Comparison of ENCODE assay signal across 9 cellular contexts in the genomic region with DNA sequence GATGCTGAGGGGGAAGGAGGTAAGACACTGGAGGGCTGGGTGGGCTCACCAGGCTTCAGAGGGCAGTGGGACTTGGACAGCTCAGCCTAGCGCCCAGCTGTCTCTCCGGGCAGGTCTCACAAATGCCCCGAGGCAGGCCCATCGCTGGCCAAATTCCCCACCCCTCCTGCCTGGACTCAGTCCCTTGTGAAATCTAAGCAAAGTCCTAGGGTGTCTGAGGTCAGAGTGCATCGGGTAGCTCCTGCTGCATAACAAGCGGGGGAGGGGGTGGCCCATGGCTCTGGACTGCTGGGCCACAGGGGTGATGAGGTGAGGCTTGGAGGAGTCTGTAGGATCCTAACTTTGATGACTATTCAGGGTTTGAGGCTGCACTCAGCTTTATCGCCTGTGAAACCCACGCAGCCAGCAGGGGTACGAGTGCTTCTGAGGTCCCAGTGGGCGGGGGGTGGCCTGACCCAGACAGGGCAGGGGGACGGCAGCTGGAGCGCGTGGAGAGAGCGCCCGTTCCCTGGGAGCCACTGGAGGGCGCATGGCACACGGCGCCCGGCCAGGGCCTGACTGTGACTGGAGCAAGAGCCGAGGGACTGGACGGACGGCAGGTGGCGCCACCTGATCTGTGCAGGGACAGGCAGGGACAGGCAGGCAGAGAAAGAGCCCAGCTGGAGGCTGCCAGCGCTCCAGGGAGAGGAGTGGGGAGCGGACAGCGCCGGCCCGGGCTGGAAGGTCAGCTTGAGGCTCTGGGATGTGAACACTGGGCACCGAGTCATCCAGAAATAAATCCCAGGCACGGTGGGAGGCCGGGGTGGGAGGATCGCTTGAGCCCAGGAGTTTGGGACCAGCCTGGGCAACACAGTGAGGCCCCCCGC. TPM values are rescaled to one million over a fixed set of nuclear protein-coding genes. Genes with fewer than 3 reads are reported as not detected.
DNase-seq lines count a peak whose midpoint lies in the region; ATAC-seq and TF ChIP-seq lines count a peak whose summit lies in the region.
"Had no signal": no experiment of that assay in that cellular context is flagged by ENCODE, and none has a peak within 500 bp of the region (broad histone marks: within the 10 kb centered on the region; RNA-seq: fewer than 3 reads in every experiment).

No MANE protein-coding gene starts in this region.

- H3K36me3 Mint-ChIP-seq in naive thymus-derived CD8-positive, alpha-beta T cell = peaks cover 0 to 5% (median 0%) of the 10 kb centered on the region in 3 donors
- peaks cover 14% of the 10 kb centered on the region for H3K36me3 Mint-ChIP-seq in stimulated activated memory B cell treated with anti-CD40 and anti-IgM and Interleukin-4, amounts not matched to agents 10 μg/mL and 1 μg/mL and 100 μg/mL, for 72 hours

- in situ Hi-C loops in GM23248 (cut with MboI) = loop anchor here (5.0 kb wide), 1 partner anchor 69 kb away; no protein-coding TSS in a partner anchor

- no peaks in the 10 kb centered on the region for H3K79me2 ChIP-seq in GM23248 (ENCODE audit: insufficient read depth)
- H3K79me2 ChIP-seq in PC-3 (ENCODE audit: low read length) = no peaks in the 10 kb centered on the region

- no peak overlapping the region for H3K4me3 Mint-ChIP-seq in naive thymus-derived CD8-positive, alpha-beta T cell
- no peak overlapping the region for H3K4me3 Mint-ChIP-seq in stimulated activated memory B cell treated with anti-CD40 and anti-IgM and Interleukin-4, amounts not matched to agents 10 μg/mL and 1 μg/mL and 100 μg/mL, for 72 hours

- H2AFZ ChIP-seq in GM23248 (no peak overlapping the region), PC-3 (ENCODE audit: low read length) (no peak overlapping the region)

- no peaks in the 10 kb centered on the region for H3K27me3 Mint-ChIP-seq in naive thymus-derived CD8-positive, alpha-beta T cell
- H3K27me3 Mint-ChIP-seq in stimulated activated memory B cell treated with anti-CD40 and anti-IgM and Interleukin-4, amounts not matched to agents 10 μg/mL and 1 μg/mL and 100 μg/mL, for 72 hours = peaks cover 22% of the 10 kb centered on the region

- H3K27ac ChIP-seq in GM23248 (no peak overlapping the region), PC-3 (ENCODE audit: low read length) (no peak overlapping the region)

- H3K9me3 ChIP-seq in GM23248 (ENCODE audit: low read depth) (no peaks in the 10 kb centered on the region), PC-3 (ENCODE audit: low read length) (no peaks in the 10 kb centered on the region)

- no peaks in the 10 kb centered on the region for H3F3A ChIP-seq in GM23248 (ENCODE audit: insufficient read depth)
- H3F3A ChIP-seq in PC-3 (ENCODE audit: low read length, unreplicated experiment) = no peaks in the 10 kb centered on the region

- H3K4me1 ChIP-seq in GM23248 (ENCODE audit: insufficient read depth) (0 out of 2 replicates have a peak, but pooled peaks cover 3% of the 10 kb centered on the region), PC-3 (ENCODE audit: insufficient read depth, low read length) (no peaks in the 10 kb centered on the region)

- peak; percentile 92 for ATAC-seq in PC-3
- ATAC-seq in naive thymus-derived CD8-positive, alpha-beta T cell = peak; percentile 99
- ATAC-seq in stimulated activated memory B cell treated with anti-CD40 and anti-IgM and Interleukin-4, amounts not matched to agents 10 μg/mL and 1 μg/mL and 100 μg/mL, for 72 hours = peak; percentile 96

- H3K36me3 ChIP-seq in GM23248 (ENCODE audit: low read depth) = no peaks in the 10 kb centered on the region
- no peaks in the 10 kb centered on the region for H3K36me3 ChIP-seq in PC-3 (ENCODE audit: low read depth, low read length)

- H3K4me3 ChIP-seq in GM23248 (no peak overlapping the region), PC-3 (ENCODE audit: low read length) (no peak overlapping the region)

- peak; percentile 95 for DNase-seq in EH (ENCODE audit: low read depth)
- peak; percentile 96 for DNase-seq in GM23248
- DNase-seq in LHCN-M2 (ENCODE audit: low read depth) = peak; percentile 92
- peak; percentile 93 for DNase-seq in PC-3
- DNase-seq in activated T-cell treated with anti-CD3 and anti-CD28 coated beads for 4 hours = peak; percentile 92
- peak; percentile 95 to 98 for DNase-seq in erythroblast (lab: John Stamatoyannopoulos, UW)
- DNase-seq in naive thymus-derived CD8-positive, alpha-beta T cell = peak; percentile 84 to 96 (median 90)

- H3K9me2 ChIP-seq in GM23248 (ENCODE audit: insufficient read depth) (no peaks in the 10 kb centered on the region), PC-3 (replicated peaks; ENCODE audit: low read length) (no peaks in the 10 kb centered on the region)

- intact Hi-C loops in PC-3 (cut with micrococcal nuclease) = loop anchor here (1.0 to 5.0 kb wide), 4 partner anchors 49 to 184 kb away; partner anchors contain the start of gene GPR146

- H3K4me2 ChIP-seq in GM23248 (ENCODE audit: unreplicated experiment) = no peak overlapping the region
- no peak overlapping the region for H3K4me2 ChIP-seq in PC-3 (ENCODE audit: low read length)

- no peak overlapping the region for H3K9ac ChIP-seq in GM23248
- H3K9ac ChIP-seq in PC-3 (ENCODE audit: low read length) = no peak overlapping the region

- no TSS peak for BruUV-seq in PC-3 (replicated peaks; lab: Mats Ljungman, UMichigan)

- TF ChIP-seq CTCF in PC-3 (conservative IDR thresholded peaks at IDR 0.05; ENCODE audit: low read depth, low read length) = peak; percentile 98

- 14 to 16% methylated on average over 32 to 33 of the region's 33 CpGs for WGBS in GM23248 (ENCODE audit: low coverage in 1 of 2, low lambda C conversion rate in 2 of 2, missing lambda C conversion rate in 2 of 2), 2 experiments

- H3K4me1 Mint-ChIP-seq in naive thymus-derived CD8-positive, alpha-beta T cell = peaks cover 3 to 8% (median 7%) of the 10 kb centered on the region in 4 donors
- H3K4me1 Mint-ChIP-seq in stimulated activated memory B cell treated with anti-CD40 and anti-IgM and Interleukin-4, amounts not matched to agents 10 μg/mL and 1 μg/mL and 100 μg/mL, for 72 hours = peaks cover 17% of the 10 kb centered on the region

- CTCF ChIA-PET in PC-3 (lab: Charles Lee) = interaction anchor here (0.6 to 2.8 kb wide), 11 partner anchors 18 to 436 kb away, joined by 3 to 31 read pairs (median 5); partner anchors contain the start of genes COX19, GPR146 and ZFAND2A

- no peak for TF ChIP-seq POLR2A in erythroblast (IDR thresholded peaks at IDR 0.05; ENCODE audit: low read length)

- POLR2A ChIA-PET in PC-3 (lab: Charles Lee; ENCODE audit: unreplicated experiment) = no interaction called here
- POLR2A ChIA-PET in naive thymus-derived CD8-positive, alpha-beta T cell (lab: Charles Lee) = interaction anchor here (0.6 to 3.8 kb wide), 10 partner anchors 16 to 652 kb away, joined by 3 to 36 read pairs (median 4); partner anchors contain the start of genes COX19 and GPR146

- no peaks in the 10 kb centered on the region for H3K27me3 ChIP-seq in GM23248 (replicated peaks; ENCODE audit: insufficient read depth)
- no peaks in the 10 kb centered on the region for H3K27me3 ChIP-seq in PC-3 (ENCODE audit: low read length)

- H4K20me1 ChIP-seq in GM23248 (ENCODE audit: insufficient read depth) (no peaks in the 10 kb centered on the region), PC-3 (ENCODE audit: low read length) (no peaks in the 10 kb centered on the region)

- H3K27ac Mint-ChIP-seq in naive thymus-derived CD8-positive, alpha-beta T cell = no peak overlapping the region
- H3K27ac Mint-ChIP-seq in stimulated activated memory B cell treated with anti-CD40 and anti-IgM and Interleukin-4, amounts not matched to agents 10 μg/mL and 1 μg/mL and 100 μg/mL, for 72 hours = peak overlapping the region; percentile 18

- no peaks in the 10 kb centered on the region for H3K9me3 Mint-ChIP-seq in naive thymus-derived CD8-positive, alpha-beta T cell
- H3K9me3 Mint-ChIP-seq in stimulated activated memory B cell treated with anti-CD40 and anti-IgM and Interleukin-4, amounts not matched to agents 10 μg/mL and 1 μg/mL and 100 μg/mL, for 72 hours = no peaks in the 10 kb centered on the region

RNA-seq across cellular contexts. Expression of gene CYP2W1, which starts 10.0 kb away (rescaled TPM):
- total RNA-seq in GM23248 (2014; rRNA removed; shearing (Covaris generic)) = not detected in 2 replicates
- polyA plus RNA-seq in GM23248 (2016; fragmentation: Nextera tagmentation; extraction: Ambion mirVana) = not detected in 2 replicates
- 0.06 TPM in 1 of 2 replicates, not detected in the other for total RNA-seq in LHCN-M2 (2014; rRNA removed)
- not detected for polyA plus RNA-seq in LHCN-M2 (2012)
- not detected in 2 replicates for total RNA-seq in PC-3 (2014; rRNA removed)
- not detected for total RNA-seq in naive thymus-derived CD8-positive, alpha-beta T cell
- polyA plus RNA-seq in naive thymus-derived CD8-positive, alpha-beta T cell = not detected
- total RNA-seq: mononuclear cell had no signal

RNA-seq across cellular contexts. Expression of gene COX19, which starts 17.6 kb away (rescaled TPM):
- 5.5 and 5.6 TPM in 2 replicates for total RNA-seq in GM23248 (2014; rRNA removed; shearing (Covaris generic))
- 9.5 and 9.9 TPM in 2 replicates for polyA plus RNA-seq in GM23248 (2016; fragmentation: Nextera tagmentation; extraction: Ambion mirVana)
- 6.5 TPM in 2 replicates for total RNA-seq in LHCN-M2 (2014; rRNA removed)
- 4.7 TPM for polyA plus RNA-seq in LHCN-M2 (2012)
- 11.6 and 12.4 TPM in 2 replicates for total RNA-seq in PC-3 (2014; rRNA removed)
- 10 to 100 TPM; 46.9 to 49.0 TPM for total RNA-seq in naive thymus-derived CD8-positive, alpha-beta T cell
- polyA plus RNA-seq in naive thymus-derived CD8-positive, alpha-beta T cell = 10 to 100 TPM; 19.3 to 21.5 (median 20.2) TPM

RNA-seq across cellular contexts. Expression of gene ADAP1, which starts 38.5 kb away (rescaled TPM):
- total RNA-seq in GM23248 (2014; rRNA removed; shearing (Covaris generic)) = 0.38 and 1.1 TPM in 2 replicates
- 0.24 and 0.51 TPM in 2 replicates for polyA plus RNA-seq in GM23248 (2016; fragmentation: Nextera tagmentation; extraction: Ambion mirVana)
- 0.19 and 0.57 TPM in 2 replicates for total RNA-seq in LHCN-M2 (2014; rRNA removed)
- polyA plus RNA-seq in LHCN-M2 (2012) = 0.91 TPM
- total RNA-seq in PC-3 (2014; rRNA removed) = 31.2 and 36.4 TPM in 2 replicates
- total RNA-seq in naive thymus-derived CD8-positive, alpha-beta T cell = 10 to 100 TPM; 12.4 to 14.5 TPM
- polyA plus RNA-seq in naive thymus-derived CD8-positive, alpha-beta T cell = 10 to 100 TPM in 1 of 3 donors, 1 to 10 TPM in 2; 7.6 to 18.4 (median 8.2) TPM

RNA-seq across cellular contexts. Expression of gene GPR146, which starts 51.4 kb away (rescaled TPM):
- total RNA-seq in GM23248 (2014; rRNA removed; shearing (Covaris generic)) = 9.7 and 10.2 TPM in 2 replicates
- polyA plus RNA-seq in GM23248 (2016; fragmentation: Nextera tagmentation; extraction: Ambion mirVana) = 4.3 and 5.1 TPM in 2 replicates
- 4.2 and 4.6 TPM in 2 replicates for total RNA-seq in LHCN-M2 (2014; rRNA removed)
- 3.3 TPM for polyA plus RNA-seq in LHCN-M2 (2012)
- 2.0 and 2.7 TPM in 2 replicates for total RNA-seq in PC-3 (2014; rRNA removed)
- total RNA-seq in naive thymus-derived CD8-positive, alpha-beta T cell = 1 to 10 TPM; 7.0 to 9.5 TPM
- 1 to 10 TPM; 1.4 to 3.8 (median 2.5) TPM for polyA plus RNA-seq in naive thymus-derived CD8-positive, alpha-beta T cell
